In the genomic region with DNA sequence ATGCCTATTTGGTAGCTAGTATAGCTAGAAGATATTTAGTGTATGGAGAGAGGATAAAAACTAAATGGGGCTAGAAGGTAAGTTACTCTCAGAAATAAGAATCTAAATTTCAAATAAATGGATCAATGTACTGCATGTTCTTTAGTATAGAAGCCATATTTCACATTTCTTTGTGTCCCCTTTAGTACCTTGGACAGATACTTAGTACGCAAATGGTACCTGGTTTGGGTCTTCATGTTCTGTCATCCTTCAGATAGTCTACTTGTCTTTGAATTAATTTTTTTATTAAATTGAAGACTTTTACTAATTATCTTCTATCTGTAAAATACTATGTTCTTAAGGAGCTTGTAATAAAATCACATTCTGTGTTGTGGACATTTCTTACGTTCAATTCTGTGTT, we compare ENCODE assay signal across 4 cellular contexts. TPM values are rescaled to one million over a fixed set of nuclear protein-coding genes. Genes with fewer than 3 reads are reported as not detected.
"Had no signal": no experiment of that assay in that cellular context is flagged by ENCODE, and none has a peak within 500 bp of the region (broad histone marks: within the 10 kb centered on the region; RNA-seq: fewer than 3 reads in every experiment).

No MANE protein-coding gene starts in this region.

- DNase-seq: GDM1, GF-D8 had no signal

- ATAC-seq: GM12878 had no signal

- H3K4me3 ChIP-seq: GM12878 had no signal

RNA-seq across cellular contexts. Expression of a gene that starts 26.3 kb away (rescaled TPM):
- total RNA-seq: G401, GM12878 had no signal
- polyA plus RNA-seq: GM12878 had no signal

RNA-seq across cellular contexts. Expression of a gene that starts 42.4 kb away (rescaled TPM):
- polyA plus RNA-seq: GM12878 had no signal
